ENCODE assay signal across 21 cellular contexts in genomic region chr20:63135411-63135810, GRCh38.
DNase-seq lines count a peak whose midpoint lies in the region; ATAC-seq, FAIRE-seq and TF ChIP-seq lines count a peak whose summit lies in the region.
"Had no signal": no experiment of that assay in that cellular context is flagged by ENCODE, and none has a peak within 500 bp of the region (broad histone marks: within the 10 kb centered on the region; RNA-seq: fewer than 3 reads in every experiment).

No MANE protein-coding gene starts in this region.

- H3K27ac ChIP-seq in HepG2 (ENCODE audit: extremely low read length, insufficient read depth, low read length), result no peak overlapping the region
- H3K27ac ChIP-seq: 22Rv1, parathyroid adenoma, RWPE1, thyroid gland had no signal

- no peak for FAIRE-seq in HepG2 (lab: Jason Lieb, UNC)
- FAIRE-seq: GM12892, TTC549 had no signal

- H2AFZ ChIP-seq in HepG2 (ENCODE audit: low read length), result no peak overlapping the region
- H2AFZ ChIP-seq: parathyroid adenoma had no signal

- POLR2A ChIA-PET in HepG2 (lab: Yijun Ruan, JAX), result no interaction called here

- H3K79me2 ChIP-seq in HepG2 (ENCODE audit: insufficient read depth, low read length), result no peaks in the 10 kb centered on the region
- H3K79me2 ChIP-seq: parathyroid adenoma had no signal

- intact Hi-C loops in HepG2 (cut with micrococcal nuclease; ENCODE audit: unreplicated experiment), result no loop called here

- ATAC-seq in HepG2, result no peak
- no peak for ATAC-seq in HG02571 (IDR thresholded peaks at IDR 0.05; ENCODE audit: unreplicated experiment)
- ATAC-seq in GM21360 (IDR thresholded peaks at IDR 0.05; ENCODE audit: unreplicated experiment), result no peak

- no peaks in the 10 kb centered on the region for H3K36me3 ChIP-seq in BE2C
- H3K36me3 ChIP-seq in HepG2 (replicated peaks in 1 of 2; ENCODE audit: control insufficient read depth in 1 of 2, insufficient read depth in 2 of 2, low read length in 2 of 2), result no peaks in the 10 kb centered on the region
- H3K36me3 ChIP-seq: thyroid gland had no signal

- CTCF ChIA-PET in HepG2 (lab: Yijun Ruan, JAX; ENCODE audit: low intra/inter-chr PET ratio, low total read pairs), result no interaction called here

- H3K4me3 ChIP-seq in BE2C (ENCODE audit: low read depth, low read length) (no peak overlapping the region), HepG2 (replicated peaks in 1 of 3; ENCODE audit: insufficient read depth in 1 of 3, low read depth in 2 of 3, low read length in 3 of 3) (no peak overlapping the region)
- H3K4me3 ChIP-seq: thyroid gland had no signal

- no TSS peak for BruUV-seq in HepG2 (replicated peaks; lab: Mats Ljungman, UMichigan)

- H3K9me3 ChIP-seq in BE2C (no peaks in the 10 kb centered on the region), HepG2 (ENCODE audit: low read length) (no peaks in the 10 kb centered on the region)
- H3K9me3 ChIP-seq: thyroid gland had no signal

- H3K4me2 ChIP-seq in HepG2 (ENCODE audit: low read depth, low read length), result no peak overlapping the region

- 49% methylated on average over 13 of the region's 17 CpGs for WGBS in HepG2 (ENCODE audit: low lambda C conversion rate)

- no peak for TF ChIP-seq POLR2A in HepG2 (IDR thresholded peaks at IDR 0.05; ENCODE audit: insufficient read depth in 1 of 2, low read depth in 2 of 2, low read length in 2 of 2)

- H3K4me1 ChIP-seq in BE2C (no peaks in the 10 kb centered on the region), HepG2 (ENCODE audit: insufficient read depth, low read length) (no peaks in the 10 kb centered on the region)
- H3K4me1 ChIP-seq: parathyroid adenoma, thyroid gland had no signal

- peaks cover 47% of the 10 kb centered on the region for H3K27me3 ChIP-seq in BE2C
- peaks cover 39 to 75% of the 10 kb centered on the region in 2 experiments for H3K27me3 ChIP-seq in HepG2 (ENCODE audit: control insufficient read depth in 1 of 2, insufficient read depth in 2 of 2, low read length in 2 of 2)
- H3K27me3 ChIP-seq: thyroid gland had no signal

- DNase-seq in NCI-H82 (lab: John Stamatoyannopoulos, UW), result peak; percentile 37
- DNase-seq in NCI-H82 treated with DMSO at 0.1 percent for 48 hours (lab: John Stamatoyannopoulos, UW; ENCODE audit: unreplicated experiment), result no peak
- peak; percentile 44 for DNase-seq in BE2C
- DNase-seq in NAMALWA (ENCODE audit: low spot score), result peak; percentile 62
- DNase-seq in HepG2 (ENCODE audit: low spot score), result no peak
- no peak for DNase-seq in SIG-M5 treated with dmso at 0.1 percent for 504 hours (lab: John Stamatoyannopoulos, UW; ENCODE audit: unreplicated experiment)
- DNase-seq: activated CD4-positive, alpha-beta T cell treated with anti-CD3 and anti-CD28 coated beads, Interleukin-2, amount 50 U/mL, for 48 hours; effector CD4-positive, alpha-beta T cell; mammary epithelial cell; naive thymus-derived CD4-positive, alpha-beta T cell; NCI-H1436 treated with DMSO at 0.1 percent for 48 hours; NCI-H226; NK-92 treated with Interleukin-12 subunit alpha and Interleukin-12 subunit beta, amount 100 ng/mL, for 24 hours; thyroid gland had no signal

- TF ChIP-seq CTCF in BE2C (IDR thresholded peaks at IDR 0.05; ENCODE audit: low read depth, low read length) (no peak), HepG2 (CRISPR knock-in tag; IDR thresholded peaks at IDR 0.05) (no peak)

- in situ Hi-C loops in HepG2 (cut with HindIII; ENCODE audit: extremely low pct_ligation_motif_present, low pct_unique_long_range_greater_than_20kb), result no loop called here

- TF ChIP-seq EP300 in HepG2 (IDR thresholded peaks at IDR 0.05; ENCODE audit: low read depth in 2 of 2, low read length in 2 of 2), result no peak
- TF ChIP-seq EP300 in HepG2 (CRISPR knock-in tag; IDR thresholded peaks at IDR 0.05; ENCODE audit: borderline replicate concordance), result no peak

- no peak for TF ChIP-seq RAD21 in HepG2 (CRISPR knock-in tag; IDR thresholded peaks at IDR 0.05)

- peaks cover 6% of the 10 kb centered on the region; the same call in 1 of the 2 replicates for H4K20me1 ChIP-seq in HepG2 (ENCODE audit: insufficient read depth, low read length)

- H3K9ac ChIP-seq in HepG2 (ENCODE audit: insufficient read depth, low read depth, low read length), result no peak overlapping the region
- H3K9ac ChIP-seq: parathyroid adenoma had no signal

TF ChIP-seq in HepG2, 621 proteins besides CTCF, POLR2A, EP300 and RAD21:
- TF ChIP-seq NFKBIZ (CRISPR knock-in tag; IDR thresholded peaks at IDR 0.05) (no peak), ZNF768 (CRISPR knock-in tag; IDR thresholded peaks at IDR 0.05) (peak; percentile 12; the same call in 1 of the 2 replicates)
TF ChIP-seq in HepG2: peak in this region for 1.

Comparison
In these comparisons a context has a peak if more than half of its experiments do, and no peak if none do; other contexts are left out.
1. DNase-seq: peak in NCI-H82 (single experiment), BE2C (single experiment) and NAMALWA (single experiment); none in NCI-H82 treated with DMSO at 0.1 percent for 48 hours (single experiment), HepG2 (single experiment) and SIG-M5 treated with dmso at 0.1 percent for 504 hours (single experiment).